In genomic region chr4:8235224-8235623, GRCh38 we compare ENCODE assay signal across 16 cellular contexts.
"Had no signal": no experiment of that assay in that cellular context is flagged by ENCODE, and none has a peak within 500 bp of the region (broad histone marks: within the 10 kb centered on the region; RNA-seq: fewer than 3 reads in every experiment).

No MANE protein-coding gene starts in this region.

- H3K79me2 ChIP-seq: hepatocyte had no signal

- H3K4me3 ChIP-seq: hepatocyte, right atrium auricular region, skin epidermis, tibial nerve, vagina had no signal

- H3K4me2 ChIP-seq: hepatocyte had no signal

- H3K27me3 ChIP-seq: hepatocyte, right atrium auricular region, tibial nerve, vagina had no signal

- ATAC-seq: activated CD8-positive, alpha-beta T cell treated with anti-CD3 and anti-CD28 coated beads for 36 hours had no signal

- H3K4me1 ChIP-seq: right atrium auricular region, tibial nerve, vagina had no signal

- H3K9me3 ChIP-seq: neutrophil, right atrium auricular region, tibial nerve, vagina had no signal

- H2AFZ ChIP-seq: hepatocyte had no signal

- H3K36me3 ChIP-seq: neutrophil, right atrium auricular region had no signal

- DNase-seq: activated CD8-positive, alpha-beta memory T cell treated with anti-CD3 and anti-CD28 coated beads, Interleukin-2, amount 50 U/mL, for 48 hours; activated CD8-positive, alpha-beta T cell treated with anti-CD3 and anti-CD28 coated beads for 36 hours; aorta; endodermal cell; erythroblast; kidney glomerular epithelial cell; midbrain; stimulated activated CD4-positive, alpha-beta T cell treated with anti-CD3 and anti-CD28 coated beads, Interleukin-4, amount 100 ng/mL, for 4 hours had no signal

- H3K27ac ChIP-seq: hepatocyte, neutrophil, right atrium auricular region, skin epidermis, tibial nerve, vagina, VCaP had no signal

- FAIRE-seq: bronchial epithelial cell had no signal
